In the genomic region with DNA sequence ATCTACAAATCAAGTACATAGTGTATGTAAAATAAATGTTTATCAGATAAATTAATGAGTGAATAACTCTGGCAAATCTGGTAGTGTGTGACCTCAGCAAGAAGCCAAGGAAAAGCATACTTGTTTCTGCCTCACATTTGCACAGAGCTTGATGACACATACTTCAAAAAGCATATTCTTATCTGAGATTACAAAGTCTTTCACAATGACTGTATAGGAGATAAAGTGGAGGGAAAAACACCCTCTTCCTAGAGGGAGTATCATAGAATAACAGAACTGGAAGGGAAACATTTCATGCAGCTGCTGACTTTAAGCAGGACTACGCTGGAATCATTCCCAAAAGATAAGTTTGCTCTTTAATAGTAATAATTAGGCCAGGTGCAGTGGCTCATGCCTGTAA, we compare ENCODE assay signal across 1 cellular context.
TF ChIP-seq lines count a peak whose summit lies in the region.

No MANE protein-coding gene starts in this region.

TF ChIP-seq in K562, 482 proteins besides CTCF, POLR2A, EP300 and RAD21 (continued from another document):
- TF ChIP-seq MNT (conservative IDR thresholded peaks at IDR 0.05) = no peak
- no peak for TF ChIP-seq CXXC5 (CRISPR knock-in tag; IDR thresholded peaks at IDR 0.05)
- 0 out of 4 replicates have a peak, but pooled peaks of 1 of the 2 experiments have one; percentile 27 for TF ChIP-seq KDM1A (IDR thresholded peaks at IDR 0.05)
- TF ChIP-seq MCM3 (IDR thresholded peaks at IDR 0.05) = no peak
- TF ChIP-seq, protein P1, sequence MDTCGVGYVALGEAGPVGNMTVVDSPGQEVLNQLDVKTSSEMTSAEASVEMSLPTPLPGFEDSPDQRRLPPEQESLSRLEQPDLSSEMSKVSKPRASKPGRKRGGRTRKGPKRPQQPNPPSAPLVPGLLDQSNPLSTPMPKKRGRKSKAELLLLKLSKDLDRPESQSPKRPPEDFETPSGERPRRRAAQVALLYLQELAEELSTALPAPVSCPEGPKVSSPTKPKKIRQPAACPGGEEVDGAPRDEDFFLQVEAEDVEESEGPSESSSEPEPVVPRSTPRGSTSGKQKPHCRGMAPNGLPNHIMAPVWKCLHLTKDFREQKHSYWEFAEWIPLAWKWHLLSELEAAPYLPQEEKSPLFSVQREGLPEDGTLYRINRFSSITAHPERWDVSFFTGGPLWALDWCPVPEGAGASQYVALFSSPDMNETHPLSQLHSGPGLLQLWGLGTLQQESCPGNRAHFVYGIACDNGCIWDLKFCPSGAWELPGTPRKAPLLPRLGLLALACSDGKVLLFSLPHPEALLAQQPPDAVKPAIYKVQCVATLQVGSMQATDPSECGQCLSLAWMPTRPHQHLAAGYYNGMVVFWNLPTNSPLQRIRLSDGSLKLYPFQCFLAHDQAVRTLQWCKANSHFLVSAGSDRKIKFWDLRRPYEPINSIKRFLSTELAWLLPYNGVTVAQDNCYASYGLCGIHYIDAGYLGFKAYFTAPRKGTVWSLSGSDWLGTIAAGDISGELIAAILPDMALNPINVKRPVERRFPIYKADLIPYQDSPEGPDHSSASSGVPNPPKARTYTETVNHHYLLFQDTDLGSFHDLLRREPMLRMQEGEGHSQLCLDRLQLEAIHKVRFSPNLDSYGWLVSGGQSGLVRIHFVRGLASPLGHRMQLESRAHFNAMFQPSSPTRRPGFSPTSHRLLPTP (IDR thresholded peaks at IDR 0.05; ENCODE audit: borderline replicate concordance, extremely low read depth, insufficient read length) = no peak
- TF ChIP-seq POLR2G (IDR thresholded peaks at IDR 0.05; ENCODE audit: low read depth, low read length) = no peak
- TF ChIP-seq CBX5 (IDR thresholded peaks at IDR 0.05; ENCODE audit: borderline replicate concordance, low read depth) = no peak
- no peak for TF ChIP-seq U2AF2 (optimal IDR thresholded peaks at IDR 0.05; ENCODE audit: low read depth, low read length)
- no peak for TF ChIP-seq KAT7 (CRISPR knock-in tag; IDR thresholded peaks at IDR 0.05; ENCODE audit: borderline replicate concordance)
- no peak for TF ChIP-seq ERF (CRISPR knock-in tag; IDR thresholded peaks at IDR 0.05)
- peak; percentile 59; the same call in 1 of the 2 replicates for TF ChIP-seq SMARCA4 (IDR thresholded peaks at IDR 0.05)
- TF ChIP-seq CBFA2T3 (IDR thresholded peaks at IDR 0.05) = peak; percentile 57
- no peak for TF ChIP-seq MYNN (IDR thresholded peaks at IDR 0.05)
- no peak for TF ChIP-seq MYNN (CRISPR knock-in tag; IDR thresholded peaks at IDR 0.05)
- TF ChIP-seq, protein P2, sequence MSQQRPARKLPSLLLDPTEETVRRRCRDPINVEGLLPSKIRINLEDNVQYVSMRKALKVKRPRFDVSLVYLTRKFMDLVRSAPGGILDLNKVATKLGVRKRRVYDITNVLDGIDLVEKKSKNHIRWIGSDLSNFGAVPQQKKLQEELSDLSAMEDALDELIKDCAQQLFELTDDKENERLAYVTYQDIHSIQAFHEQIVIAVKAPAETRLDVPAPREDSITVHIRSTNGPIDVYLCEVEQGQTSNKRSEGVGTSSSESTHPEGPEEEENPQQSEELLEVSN (IDR thresholded peaks at IDR 0.05; ENCODE audit: borderline replicate concordance in 1 of 2, extremely low read depth in 1 of 2, insufficient read depth in 1 of 2, insufficient read length in 1 of 2, low read depth in 1 of 2, low read length in 1 of 2, poor library complexity in 1 of 2, severe bottlenecking in 1 of 2) = no peak
- no peak for TF ChIP-seq KLF1 (tag; IDR thresholded peaks at IDR 0.05)
- TF ChIP-seq SIX5 (IDR thresholded peaks at IDR 0.05; ENCODE audit: borderline replicate concordance in 1 of 2, insufficient read depth in 1 of 2, low read depth in 1 of 2, low read length in 2 of 2) = no peak
- TF ChIP-seq CEBPB (tag; IDR thresholded peaks at IDR 0.05) = peak; percentile 63
- TF ChIP-seq SMARCE1 (IDR thresholded peaks at IDR 0.05) = peak; percentile 47; the same call in 1 of the 2 replicates
- TF ChIP-seq, protein P3, sequence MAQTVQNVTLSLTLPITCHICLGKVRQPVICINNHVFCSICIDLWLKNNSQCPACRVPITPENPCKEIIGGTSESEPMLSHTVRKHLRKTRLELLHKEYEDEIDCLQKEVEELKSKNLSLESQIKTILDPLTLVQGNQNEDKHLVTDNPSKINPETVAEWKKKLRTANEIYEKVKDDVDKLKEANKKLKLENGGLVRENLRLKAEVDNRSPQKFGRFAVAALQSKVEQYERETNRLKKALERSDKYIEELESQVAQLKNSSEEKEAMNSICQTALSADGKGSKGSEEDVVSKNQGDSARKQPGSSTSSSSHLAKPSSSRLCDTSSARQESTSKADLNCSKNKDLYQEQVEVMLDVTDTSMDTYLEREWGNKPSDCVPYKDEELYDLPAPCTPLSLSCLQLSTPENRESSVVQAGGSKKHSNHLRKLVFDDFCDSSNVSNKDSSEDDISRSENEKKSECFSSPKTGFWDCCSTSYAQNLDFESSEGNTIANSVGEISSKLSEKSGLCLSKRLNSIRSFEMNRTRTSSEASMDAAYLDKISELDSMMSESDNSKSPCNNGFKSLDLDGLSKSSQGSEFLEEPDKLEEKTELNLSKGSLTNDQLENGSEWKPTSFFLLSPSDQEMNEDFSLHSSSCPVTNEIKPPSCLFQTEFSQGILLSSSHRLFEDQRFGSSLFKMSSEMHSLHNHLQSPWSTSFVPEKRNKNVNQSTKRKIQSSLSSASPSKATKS (CRISPR knock-in tag; IDR thresholded peaks at IDR 0.05) = no peak
- no peak for TF ChIP-seq RBM25 (IDR thresholded peaks at IDR 0.05; ENCODE audit: low read depth, low read length, severe bottlenecking)
- TF ChIP-seq PHB2 (IDR thresholded peaks at IDR 0.05; ENCODE audit: low read depth) = no peak
- TF ChIP-seq MLX (CRISPR knock-in tag; conservative IDR thresholded peaks at IDR 0.05) = no peak
- no peak for TF ChIP-seq BCL6 (CRISPR knock-in tag; IDR thresholded peaks at IDR 0.05)
- peak; percentile 32 for TF ChIP-seq CBFA2T2 (conservative IDR thresholded peaks at IDR 0.05)
- TF ChIP-seq ARID1B (IDR thresholded peaks at IDR 0.05) = peak; percentile 61
- TF ChIP-seq FOXK2 (conservative IDR thresholded peaks at IDR 0.05 in 1 of 2, IDR thresholded peaks at IDR 0.05 in 1 of 2; ENCODE audit: low read depth in 2 of 2) = no peak
- no peak for TF ChIP-seq E2F5 (CRISPR knock-in tag; IDR thresholded peaks at IDR 0.05)
- no peak for TF ChIP-seq CEBPG (CRISPR knock-in tag; IDR thresholded peaks at IDR 0.05)
- TF ChIP-seq CEBPG (tag; conservative IDR thresholded peaks at IDR 0.05 in 1 of 2, IDR thresholded peaks at IDR 0.05 in 1 of 2) = 0 out of 4 replicates have a peak, but pooled peaks of 1 of the 2 experiments have one; percentile 44
- TF ChIP-seq HCFC1 (IDR thresholded peaks at IDR 0.05; ENCODE audit: low read depth, low read length) = no peak
- no peak for TF ChIP-seq ZFP1 (CRISPR knock-in tag; IDR thresholded peaks at IDR 0.05)
- no peak for TF ChIP-seq HMBOX1 (IDR thresholded peaks at IDR 0.05)
- no peak for TF ChIP-seq YY1 (IDR thresholded peaks at IDR 0.05; ENCODE audit: borderline replicate concordance in 1 of 3, control insufficient read depth in 1 of 3, extremely low read depth in 1 of 3, insufficient read depth in 3 of 3, insufficient read length in 1 of 3, insufficient replicate concordance in 2 of 3, low read depth in 1 of 3, low read length in 2 of 3)
- TF ChIP-seq HNRNPL (IDR thresholded peaks at IDR 0.05; ENCODE audit: low read depth, low read length) = no peak
- TF ChIP-seq REST (CRISPR knock-in tag; IDR thresholded peaks at IDR 0.05; ENCODE audit: low read depth) = no peak
- TF ChIP-seq ZNF232 (CRISPR knock-in tag; IDR thresholded peaks at IDR 0.05) = no peak
- TF ChIP-seq CREB5 (CRISPR knock-in tag; IDR thresholded peaks at IDR 0.05) = no peak
- no peak for TF ChIP-seq YBX1 (IDR thresholded peaks at IDR 0.05)
- no peak for TF ChIP-seq FOXO4 (CRISPR knock-in tag; IDR thresholded peaks at IDR 0.05)
- TF ChIP-seq NBN (IDR thresholded peaks at IDR 0.05; ENCODE audit: low read depth) = no peak
- TF ChIP-seq EGR1 (conservative IDR thresholded peaks at IDR 0.05) = no peak
- no peak for TF ChIP-seq DNMT1 (IDR thresholded peaks at IDR 0.05)
- TF ChIP-seq CC2D1A (IDR thresholded peaks at IDR 0.05) = no peak
